ENCODE assay signal across 8 cellular contexts in the genomic region with DNA sequence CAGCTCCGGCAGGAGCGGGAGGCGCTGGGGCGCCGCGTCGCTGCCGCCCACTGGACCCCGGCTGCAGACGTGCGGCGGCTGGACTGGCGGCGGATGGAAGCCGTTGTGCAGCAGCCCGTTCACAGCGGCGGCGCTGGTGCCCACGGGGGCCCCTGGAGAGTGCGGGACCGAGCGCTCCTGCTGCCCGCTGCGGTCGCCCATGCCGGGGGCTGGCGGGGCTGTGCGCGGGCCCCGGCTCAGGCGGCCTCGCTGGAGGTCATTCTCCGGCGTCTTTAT. TPM values are rescaled to one million over a fixed set of nuclear protein-coding genes. Genes with fewer than 3 reads are reported as not detected.
DNase-seq lines count a peak whose midpoint lies in the region; ATAC-seq and TF ChIP-seq lines count a peak whose summit lies in the region.

No MANE protein-coding gene starts in this region.

- H3K27me3 ChIP-seq in SJCRH30: no peaks in the 10 kb centered on the region

- no peak for TF ChIP-seq CTCF in retinal pigment epithelial cell (conservative IDR thresholded peaks at IDR 0.05; ENCODE audit: low read depth, low read length)

- intact Hi-C loops in Right ventricle myocardium superior (cut with DNase I): loop anchor here (10.0 kb wide), 1 partner anchor 50 kb away; no protein-coding TSS in a partner anchor

- H3K9me3 ChIP-seq in SJCRH30 (replicated peaks): no peaks in the 10 kb centered on the region

- DNase-seq in SIG-M5 treated with dmso at 0.1 percent for 504 hours (lab: John Stamatoyannopoulos, UW; ENCODE audit: unreplicated experiment) (peak; percentile 46), SIG-M5 (lab: John Stamatoyannopoulos, UW) (no peak), SJCRH30 (no peak), Right ventricle myocardium superior (no peak), retinal pigment epithelial cell (ENCODE audit: low read depth) (no peak), cerebellar cortex (ENCODE audit: low spot score) (no peak), NCI-H2081 treated with DMSO at 0.1 percent for 48 hours (lab: John Stamatoyannopoulos, UW) (no peak)

- peaks cover 6% of the 10 kb centered on the region; the same call in 1 of the 2 replicates for H3K4me1 ChIP-seq in SJCRH30

- peak; percentile 41 for ATAC-seq in HG02840 (IDR thresholded peaks at IDR 0.05; ENCODE audit: low FRiP score, unreplicated experiment)
- ATAC-seq in Right ventricle myocardium superior (ENCODE audit: poor library complexity): peak; percentile 37

- peak overlapping the region; percentile 83 for H3K27ac ChIP-seq in SJCRH30

- H3K36me3 ChIP-seq in SJCRH30: no peaks in the 10 kb centered on the region

- H3K4me3 ChIP-seq in SJCRH30 (peak overlapping the region; percentile 83), retinal pigment epithelial cell (ENCODE audit: low read length) (peak overlapping the region; percentile 66)

RNA-seq across cellular contexts. Expression of gene PANK1, which starts 0.4 kb away (rescaled TPM):
- 13.6 and 14.2 TPM in 2 replicates for total RNA-seq in SJCRH30 (2014; rRNA removed; shearing (Covaris generic))
- 16.9 TPM for total RNA-seq in Right ventricle myocardium superior

RNA-seq across cellular contexts. Expression of gene KIF20B, which starts 56.8 kb away (rescaled TPM):
- 39.1 and 48.3 TPM in 2 replicates for total RNA-seq in SJCRH30 (2014; rRNA removed; shearing (Covaris generic))
- 2.6 TPM for total RNA-seq in Right ventricle myocardium superior

Comparison
In these comparisons a context has a peak if more than half of its experiments do, and no peak if none do; other contexts are left out.
1. RNA of gene KIF20B, which starts 56.8 kb away (total RNA-seq): 39.1 to 48.3 TPM in SJCRH30; 2.6 TPM in Right ventricle myocardium superior (single experiment); every median in the first group is over 10 times any median in the second.